Comparison of ENCODE assay signal across 1 cellular context in the genomic region with DNA sequence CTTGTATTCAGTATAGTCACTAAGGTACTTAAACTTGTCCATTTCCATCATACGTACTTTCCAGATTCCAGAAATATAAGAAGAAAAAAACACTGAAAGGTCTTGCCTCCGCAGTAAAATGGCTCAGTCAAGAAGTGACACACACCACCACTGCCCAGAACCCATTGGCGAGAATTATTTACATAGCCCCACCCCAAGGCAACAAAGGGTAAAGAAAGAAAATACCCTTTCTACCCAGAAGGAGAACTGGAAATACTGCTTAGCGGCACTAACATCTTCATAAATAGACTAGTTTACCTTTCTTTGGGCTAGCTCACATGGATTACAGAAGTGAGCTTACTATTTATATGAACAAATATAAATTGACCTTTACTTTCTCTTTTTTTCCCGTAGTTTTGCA.
TF ChIP-seq lines count a peak whose summit lies in the region.

No MANE protein-coding gene starts in this region.

TF ChIP-seq in GM23338, 12 proteins besides CTCF, POLR2A, EP300 and RAD21 (continued from another document):
- no peak for TF ChIP-seq ZNF114 (CRISPR knock-in tag; IDR thresholded peaks at IDR 0.05)
